16 cellular contexts compared by ENCODE assay signal in the genomic region with DNA sequence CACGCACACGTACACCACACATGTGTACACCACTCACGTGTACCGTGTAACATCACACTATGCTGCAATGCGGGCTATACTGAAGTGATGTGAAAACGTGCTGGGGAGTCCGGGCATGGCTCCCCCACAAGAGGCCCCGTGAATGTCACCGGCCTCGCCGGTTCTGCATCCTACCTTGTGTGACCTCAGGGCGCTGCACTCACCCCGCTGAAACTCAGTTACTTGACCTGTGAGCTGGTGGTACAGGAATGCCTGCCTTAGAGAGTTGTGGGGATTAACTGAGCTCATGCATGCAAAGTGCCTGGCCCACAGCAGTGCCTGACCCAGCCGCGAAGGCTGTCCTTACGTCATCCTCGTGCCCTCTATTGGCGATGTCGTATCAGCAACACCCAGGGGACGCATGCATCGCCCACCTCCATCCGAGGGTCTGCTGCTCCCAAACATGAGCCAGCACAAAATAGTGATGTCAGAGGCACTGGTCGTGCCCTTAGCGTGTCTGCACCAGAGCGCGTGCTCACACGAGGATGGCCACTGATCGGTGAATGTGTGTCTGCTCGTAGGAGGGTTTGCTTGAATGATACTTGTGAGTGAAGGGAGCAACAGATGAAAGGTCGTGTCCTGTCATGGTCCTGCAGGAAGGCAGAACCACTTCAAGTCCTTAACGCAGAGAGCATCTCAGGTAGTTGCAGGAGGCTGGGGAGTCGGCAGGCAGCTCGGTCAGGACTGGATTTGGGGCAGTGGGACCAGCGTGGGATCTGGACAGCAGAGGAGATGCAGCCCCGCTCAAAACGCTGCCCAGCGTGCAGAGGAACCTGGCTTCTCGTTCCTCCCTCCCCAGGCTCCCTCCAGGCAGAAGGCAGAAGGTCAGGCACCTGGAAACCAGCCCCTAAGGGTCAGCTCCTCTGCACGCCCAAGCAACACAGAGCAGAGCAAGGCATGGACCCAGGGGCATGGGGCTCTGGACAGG.
DNase-seq lines count a peak whose midpoint lies in the region; ATAC-seq and TF ChIP-seq lines count a peak whose summit lies in the region.
"Had no signal": no experiment of that assay in that cellular context is flagged by ENCODE, and none has a peak within 500 bp of the region (broad histone marks: within the 10 kb centered on the region; RNA-seq: fewer than 3 reads in every experiment).

No MANE protein-coding gene starts in this region.

- H3K36me3 Mint-ChIP-seq in endodermal cell (ENCODE audit: low read depth) = no peaks in the 10 kb centered on the region
- H3K36me3 Mint-ChIP-seq in neural progenitor cell = no peaks in the 10 kb centered on the region
- H3K36me3 Mint-ChIP-seq: CD8-positive, alpha-beta memory T cell had no signal

- no peak for ATAC-seq in foreskin keratinocyte

- DNase-seq in activated CD8-positive, alpha-beta memory T cell treated with anti-CD3 and anti-CD28 coated beads for 24 hours = peak; percentile 32
- no peak for DNase-seq in activated CD8-positive, alpha-beta memory T cell treated with anti-CD3 and anti-CD28 coated beads, Interleukin-2, amount 50 U/mL, for 48 hours
- peak; percentile 50 for DNase-seq in endodermal cell
- peak; percentile 59 for DNase-seq in neural progenitor cell (ENCODE audit: low spot score)
- DNase-seq in ureter (ENCODE audit: low spot score) = peak; percentile 32
- no peak for DNase-seq in SW480 (ENCODE audit: low spot score)
- no peak for DNase-seq in foreskin keratinocyte
- no peak for DNase-seq in GF-D8 (lab: John Stamatoyannopoulos, UW)
- DNase-seq: CD8-positive, alpha-beta memory T cell; Kasumi-1; NCI-H1417 treated with DMSO at 0.1 percent for 48 hours; NCI-H2029 treated with DMSO at 0.1 percent for 48 hours; NCI-H510A treated with DMSO at 0.1 percent for 48 hours; SHP77 had no signal

- no peaks in the 10 kb centered on the region for H3K9me3 Mint-ChIP-seq in endodermal cell
- peaks cover 4% of the 10 kb centered on the region for H3K9me3 Mint-ChIP-seq in neural progenitor cell
- H3K9me3 Mint-ChIP-seq: CD8-positive, alpha-beta memory T cell had no signal

- no peak overlapping the region for H3K27ac Mint-ChIP-seq in endodermal cell
- H3K27ac Mint-ChIP-seq in neural progenitor cell = peak overlapping the region; percentile 31
- H3K27ac Mint-ChIP-seq: CD8-positive, alpha-beta memory T cell had no signal

- no peaks in the 10 kb centered on the region for H4K20me1 ChIP-seq in neural progenitor cell (ENCODE audit: low read depth)
- H4K20me1 ChIP-seq: BLaER1 had no signal

- H2AFZ ChIP-seq in neural progenitor cell (replicated peaks) = no peak overlapping the region

- H3K4me3 Mint-ChIP-seq in endodermal cell (no peak overlapping the region), neural progenitor cell (no peak overlapping the region)
- H3K4me3 Mint-ChIP-seq: CD8-positive, alpha-beta memory T cell had no signal

- H3K27me3 ChIP-seq in endodermal cell (ENCODE audit: control insufficient read depth, insufficient read depth, low read length, poor library complexity, severe bottlenecking) (no peaks in the 10 kb centered on the region), neural progenitor cell (no peaks in the 10 kb centered on the region), foreskin keratinocyte (no peaks in the 10 kb centered on the region)
- H3K27me3 ChIP-seq: BLaER1 had no signal

- H3K4me1 ChIP-seq in endodermal cell (ENCODE audit: control insufficient read depth, insufficient read depth, low read length) = no peaks in the 10 kb centered on the region
- peaks cover 9% of the 10 kb centered on the region for H3K4me1 ChIP-seq in neural progenitor cell
- no peaks in the 10 kb centered on the region for H3K4me1 ChIP-seq in foreskin keratinocyte
- H3K4me1 ChIP-seq: BLaER1 had no signal

- H3K4me3 ChIP-seq in endodermal cell (ENCODE audit: low read length) = no peak overlapping the region
- H3K4me3 ChIP-seq in neural progenitor cell = no peak overlapping the region
- H3K4me3 ChIP-seq: BLaER1 had no signal

- 88 to 95% methylated on average over 23 to 39 of the region's 39 CpGs for WGBS in endodermal cell (ENCODE audit: insufficient coverage in 1 of 2, insufficient read length in 1 of 2), 2 experiments

- H3K36me3 ChIP-seq in endodermal cell (ENCODE audit: control insufficient read depth, insufficient read depth, low read length) (no peaks in the 10 kb centered on the region), neural progenitor cell (no peaks in the 10 kb centered on the region)
- H3K36me3 ChIP-seq: BLaER1 had no signal

- H3K4me2 ChIP-seq in neural progenitor cell = no peak overlapping the region
- H3K4me2 ChIP-seq: BLaER1 had no signal

- H3F3A ChIP-seq in neural progenitor cell (ENCODE audit: low read depth) = no peaks in the 10 kb centered on the region

- no peak overlapping the region for H3K9ac ChIP-seq in endodermal cell (ENCODE audit: extremely low read depth, low read length, poor library complexity, severe bottlenecking)
- H3K9ac ChIP-seq in neural progenitor cell = no peak overlapping the region
- H3K9ac ChIP-seq: BLaER1 had no signal

- no peaks in the 10 kb centered on the region for H3K79me2 ChIP-seq in neural progenitor cell (ENCODE audit: low read depth)

- TF ChIP-seq CTCF in endodermal cell (conservative IDR thresholded peaks at IDR 0.05) = no peak
- TF ChIP-seq CTCF in neural progenitor cell (IDR thresholded peaks at IDR 0.05) = no peak
- no peak for TF ChIP-seq CTCF in foreskin keratinocyte (conservative IDR thresholded peaks at IDR 0.05)

- no peaks in the 10 kb centered on the region for H3K9me3 ChIP-seq in endodermal cell (ENCODE audit: control insufficient read depth, low read length)
- no peaks in the 10 kb centered on the region for H3K9me3 ChIP-seq in neural progenitor cell (ENCODE audit: low read depth)
- H3K9me3 ChIP-seq: BLaER1 had no signal

- no peaks in the 10 kb centered on the region for H3K4me1 Mint-ChIP-seq in endodermal cell
- H3K4me1 Mint-ChIP-seq in neural progenitor cell = peaks cover 74% of the 10 kb centered on the region
- H3K4me1 Mint-ChIP-seq: CD8-positive, alpha-beta memory T cell had no signal

- H3K27ac ChIP-seq in endodermal cell (ENCODE audit: low read depth, low read length) (no peak overlapping the region), neural progenitor cell (no peak overlapping the region), foreskin keratinocyte (no peak overlapping the region)
- H3K27ac ChIP-seq: 22Rv1, BLaER1 had no signal

- peaks cover 5% of the 10 kb centered on the region for H3K27me3 Mint-ChIP-seq in endodermal cell (ENCODE audit: insufficient read depth)
- peaks cover 13% of the 10 kb centered on the region for H3K27me3 Mint-ChIP-seq in neural progenitor cell (ENCODE audit: insufficient read depth, low read depth)

Comparison
In these comparisons a context has a peak if more than half of its experiments do, and no peak if none do; other contexts are left out.
1. DNase-seq: peak in activated CD8-positive, alpha-beta memory T cell treated with anti-CD3 and anti-CD28 coated beads for 24 hours (single experiment), endodermal cell (single experiment), neural progenitor cell (single experiment) and ureter (single experiment); none in activated CD8-positive, alpha-beta memory T cell treated with anti-CD3 and anti-CD28 coated beads, Interleukin-2, amount 50 U/mL, for 48 hours (single experiment), SW480 (single experiment), foreskin keratinocyte (0 of 2) and GF-D8 (single experiment).